In the genomic region with DNA sequence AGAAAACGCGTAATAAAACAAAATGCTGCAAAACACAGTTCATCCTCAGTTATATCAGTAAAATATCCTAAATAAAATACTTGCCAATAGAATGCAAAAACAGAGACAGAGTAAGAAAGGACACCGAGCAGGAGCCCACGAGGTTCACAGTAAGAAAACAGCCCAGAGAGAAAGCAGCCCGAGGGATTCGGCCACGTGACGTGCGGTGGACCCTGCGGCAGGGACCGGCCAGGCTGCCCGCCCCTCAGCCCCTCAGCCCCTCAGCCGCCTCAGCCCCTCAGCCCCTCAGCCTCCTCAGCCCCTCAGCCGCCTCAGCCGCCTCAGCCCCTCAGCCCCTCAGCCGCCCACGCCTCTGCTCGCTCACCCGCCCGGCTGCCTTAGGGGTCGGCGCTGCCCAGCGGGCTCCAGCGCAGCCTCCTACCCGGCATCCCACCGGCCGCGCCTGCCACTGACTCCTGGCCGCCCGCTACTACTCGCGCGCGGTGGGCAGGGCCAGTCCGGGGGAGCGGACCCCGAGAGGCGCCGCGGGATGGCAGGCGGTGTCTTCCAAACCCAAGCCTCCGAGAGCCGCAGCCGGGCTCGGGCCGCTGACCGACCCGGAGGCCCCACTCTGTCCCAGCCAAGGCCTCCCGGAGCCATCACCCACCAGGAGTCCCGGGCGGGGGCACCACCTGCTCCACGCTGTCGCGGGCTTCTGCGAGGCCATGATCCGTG, we compare ENCODE assay signal across 13 cellular contexts. TPM values are rescaled to one million over a fixed set of nuclear protein-coding genes. Genes with fewer than 3 reads are reported as not detected.
DNase-seq lines count a peak whose midpoint lies in the region; ATAC-seq and TF ChIP-seq lines count a peak whose summit lies in the region.
"Not testable (repeated sequence)": the region's sequence is repeated elsewhere in the genome, so short reads cannot be mapped to it uniquely, and the experiment has no call there.
"Had no signal": no experiment of that assay in that cellular context is flagged by ENCODE, and none has a peak within 500 bp of the region (broad histone marks: within the 10 kb centered on the region; RNA-seq: fewer than 3 reads in every experiment).

No MANE protein-coding gene starts in this region.

- CTCF ChIA-PET in CD8-positive, alpha-beta T cell (lab: Charles Lee), result not testable (repeated sequence)

- in situ Hi-C loops in brain microvascular endothelial cell (cut with HindIII; ENCODE audit: low pct_ligation_motif_present, low sequenced_read_pairs), result not testable (repeated sequence)

- not testable (repeated sequence) for H3K27ac Mint-ChIP-seq in CD8-positive, alpha-beta T cell; IgD-negative memory B cell
- H3K27ac Mint-ChIP-seq in activated T-cell treated with anti-CD3 and anti-CD28 coated beads, Interleukin-2, amount 50 U/mL, for 24 hours, result peak overlapping the region; percentile 18

- H3K27me3 ChIP-seq in CD8-positive, alpha-beta T cell (ENCODE audit: insufficient read depth, low read length); brain microvascular endothelial cell (replicated peaks): not testable (repeated sequence)
- H3K27me3 ChIP-seq in foreskin keratinocyte (peaks cover 25% of the 10 kb centered on the region), lower lobe of right lung (ENCODE audit: low read depth) (peaks cover 32% of the 10 kb centered on the region), upper lobe of right lung (peaks cover 12% of the 10 kb centered on the region)

- not testable (repeated sequence) for H3K36me3 ChIP-seq in CD8-positive, alpha-beta T cell (ENCODE audit: insufficient read depth, low read length); brain microvascular endothelial cell (replicated peaks); lower lobe of right lung; upper lobe of right lung

- H3K27me3 Mint-ChIP-seq in CD8-positive, alpha-beta T cell (ENCODE audit: low read depth), result peaks cover 17% of the 10 kb centered on the region
- H3K27me3 Mint-ChIP-seq in IgD-negative memory B cell, result peaks cover 18% of the 10 kb centered on the region
- H3K27me3 Mint-ChIP-seq in activated T-cell treated with anti-CD3 and anti-CD28 coated beads, Interleukin-2, amount 50 U/mL, for 24 hours, result peaks cover 23% of the 10 kb centered on the region

- H3K4me1 Mint-ChIP-seq in CD8-positive, alpha-beta T cell (ENCODE audit: low read depth); IgD-negative memory B cell; activated T-cell treated with anti-CD3 and anti-CD28 coated beads, Interleukin-2, amount 50 U/mL, for 24 hours (ENCODE audit: low read depth): not testable (repeated sequence)

- not testable (repeated sequence) for H3K4me3 ChIP-seq in CD8-positive, alpha-beta T cell (ENCODE audit: low read depth, low read length); lower lobe of right lung; upper lobe of right lung
- H3K4me3 ChIP-seq in brain microvascular endothelial cell (ENCODE audit: low read depth, low read length), result peak overlapping the region; percentile 36

- not testable (repeated sequence) for H3K27ac ChIP-seq in CD8-positive, alpha-beta T cell (ENCODE audit: low read depth, low read length); brain microvascular endothelial cell; foreskin keratinocyte; lower lobe of right lung; upper lobe of right lung

- DNase-seq in CD8-positive, alpha-beta T cell; activated T-cell treated with anti-CD3 and anti-CD28 coated beads, Interleukin-2, amount 50 U/mL, for 24 hours; brain microvascular endothelial cell; foreskin keratinocyte; lower lobe of right lung: not testable (repeated sequence)
- DNase-seq in retina (peak; percentile 70), upper lobe of right lung (peak; percentile 61)

- not testable (repeated sequence) for H3K4me1 ChIP-seq in CD8-positive, alpha-beta T cell (ENCODE audit: insufficient read depth, low read length); foreskin keratinocyte; lower lobe of right lung; upper lobe of right lung

- POLR2A ChIA-PET in CD8-positive, alpha-beta T cell (lab: Charles Lee), result not testable (repeated sequence)

- not testable (repeated sequence) for H3K9me3 Mint-ChIP-seq in CD8-positive, alpha-beta T cell; IgD-negative memory B cell; activated T-cell treated with anti-CD3 and anti-CD28 coated beads, Interleukin-2, amount 50 U/mL, for 24 hours

- intact Hi-C loops in CD8-positive, alpha-beta T cell (cut with DNase I, micrococcal nuclease); lower lobe of right lung (cut with DNase I); upper lobe of right lung (cut with DNase I): not testable (repeated sequence)

- not testable (repeated sequence) for TF ChIP-seq CTCF in CD8-positive, alpha-beta T cell (IDR thresholded peaks at IDR 0.05); brain microvascular endothelial cell (IDR thresholded peaks at IDR 0.05; ENCODE audit: low read depth, low read length, missing control alignments); foreskin keratinocyte (conservative IDR thresholded peaks at IDR 0.05); lower lobe of right lung (IDR thresholded peaks at IDR 0.05); upper lobe of right lung (IDR thresholded peaks at IDR 0.05)

- H3K4me3 Mint-ChIP-seq in CD8-positive, alpha-beta T cell, result peak overlapping the region; percentile 63
- peak overlapping the region in 3 of 4 donors; percentile 27 to 83 (median 82) for H3K4me3 Mint-ChIP-seq in IgD-negative memory B cell
- H3K4me3 Mint-ChIP-seq in activated T-cell treated with anti-CD3 and anti-CD28 coated beads, Interleukin-2, amount 50 U/mL, for 24 hours, result peak overlapping the region; percentile 62

- not testable (repeated sequence) for H3K9me3 ChIP-seq in CD8-positive, alpha-beta T cell (ENCODE audit: low read length); lower lobe of right lung; upper lobe of right lung

- not testable (repeated sequence) for H3K36me3 Mint-ChIP-seq in CD8-positive, alpha-beta T cell; IgD-negative memory B cell; activated T-cell treated with anti-CD3 and anti-CD28 coated beads, Interleukin-2, amount 50 U/mL, for 24 hours (ENCODE audit: low read depth)

- not testable (repeated sequence) for ATAC-seq in CD8-positive, alpha-beta T cell
- ATAC-seq in foreskin keratinocyte (peak; percentile 23), lower lobe of right lung (peak; percentile 37 to 41), upper lobe of right lung (peak; percentile 6)

RNA-seq across cellular contexts. Expression of gene TBC1D28, which starts 9.5 kb away (rescaled TPM):
- total RNA-seq in CD8-positive, alpha-beta T cell, result not detected
- polyA plus RNA-seq in IgD-negative memory B cell (not detected), foreskin keratinocyte (not detected in 2 replicates)
- total RNA-seq in foreskin keratinocyte (not detected in 2 replicates), lower lobe of right lung (not detected), upper lobe of right lung (not detected)
- total RNA-seq: chondrocyte, HT1080, liver, M059J, skeletal muscle tissue had no signal
- polyA plus RNA-seq: liver had no signal

RNA-seq across cellular contexts. Expression of gene FOXO3B, which starts 47.4 kb away (rescaled TPM):
- total RNA-seq in CD8-positive, alpha-beta T cell, result 1 to 10 TPM; 4.3 to 5.7 TPM
- polyA plus RNA-seq in IgD-negative memory B cell, result 3.6 TPM
- total RNA-seq in foreskin keratinocyte, result 1.9 and 3.3 TPM in 2 replicates
- 0.19 and 0.54 TPM in 2 replicates for polyA plus RNA-seq in foreskin keratinocyte
- 1.9 TPM for total RNA-seq in lower lobe of right lung
- 3.1 TPM for total RNA-seq in upper lobe of right lung
